Comparison of ENCODE assay signal across 36 cellular contexts in genomic region chr11:7430496-7430895, GRCh38. TPM values are rescaled to one million over a fixed set of nuclear protein-coding genes. Genes with fewer than 3 reads are reported as not detected.
"Had no signal": no experiment of that assay in that cellular context is flagged by ENCODE, and none has a peak within 500 bp of the region (broad histone marks: within the 10 kb centered on the region; RNA-seq: fewer than 3 reads in every experiment).

No MANE protein-coding gene starts in this region.

- H3K27me3 ChIP-seq: adrenal gland, ascending aorta, body of pancreas, brain microvascular endothelial cell, breast epithelium, cardiac muscle cell had no signal

- H3K9me3 ChIP-seq: adrenal gland, ascending aorta, body of pancreas, breast epithelium had no signal

- H3K36me3 ChIP-seq: adrenal gland, ascending aorta, brain microvascular endothelial cell, breast epithelium, cardiac muscle cell had no signal

- H3K27ac ChIP-seq: adrenal gland, ascending aorta, body of pancreas, brain microvascular endothelial cell, breast epithelium, cardiac muscle cell had no signal

- H3K4me1 ChIP-seq: adrenal gland, ascending aorta, body of pancreas, breast epithelium had no signal

- H3K4me3 ChIP-seq: adrenal gland, ascending aorta, body of pancreas, breast epithelium, cardiac muscle cell had no signal

- DNase-seq: activated effector memory CD4-positive, alpha-beta T cell treated with anti-CD3 and anti-CD28 coated beads, Interleukin-2, amount 50 U/mL, for 16 hours; activated effector memory CD4-positive, alpha-beta T cell treated with Interleukin-2 at 50 U/mL for 16 hours; activated gamma-delta T cell; activated gamma-delta T cell treated with Interleukin-2 at 50 U/mL for 16 hours; activated naive CD4-positive, alpha-beta T cell; activated naive CD4-positive, alpha-beta T cell treated with anti-CD3 and anti-CD28 coated beads for 36 hours; activated naive CD4-positive, alpha-beta T cell treated with anti-CD3 and anti-CD28 coated beads, Interleukin-2, amount 10 ng/mL, durations not matched to agents 7 days and 5 days; activated naive CD4-positive, alpha-beta T cell treated with anti-CD3 and anti-CD28 coated beads, Interleukin-2, amount 50 U/mL, for 16 hours; activated naive CD4-positive, alpha-beta T cell treated with Interleukin-2 at 50 U/mL for 16 hours; activated naive CD8-positive, alpha-beta T cell treated with anti-CD3 and anti-CD28 coated beads for 36 hours; activated naive CD8-positive, alpha-beta T cell treated with anti-CD3 and anti-CD28 coated beads, Interleukin-2, amount 10 ng/mL, durations not matched to agents 7 days and 5 days; activated naive CD8-positive, alpha-beta T cell treated with anti-CD3 and anti-CD28 coated beads, Interleukin-2, amount 50 U/mL, for 24 hours; activated T-cell treated with anti-CD3 and anti-CD28 coated beads, Interleukin-2, amount 50 U/mL, for 1 hour; activated T-cell treated with anti-CD3 and anti-CD28 coated beads, Interleukin-2, amount 50 U/mL, for 24 hours; activated T-cell treated with anti-CD3 and anti-CD28 coated beads, Interleukin-2, amount 50 U/mL, for 4 hours; activated T-cell treated with anti-CD3 and anti-CD28 coated beads, Interleukin-2, amount 50 U/mL, for 48 hours; activated T-cell treated with anti-CD3 and anti-CD28 coated beads, Interleukin-2, amount 50 U/mL, for 72 hours; adrenal gland; amniotic stem cell; amygdala; anterior cingulate cortex; aorta; body of pancreas; brain microvascular endothelial cell; caudate nucleus; central memory CD4-positive, alpha-beta T cell; cerebellar nuclear complex had no signal

RNA-seq across cellular contexts. Expression of gene OLFML1, which starts 54.8 kb away (rescaled TPM):
- total RNA-seq: activated naive CD4-positive, alpha-beta T cell treated with anti-CD3 and anti-CD28 coated beads for 36 hours; activated naive CD4-positive, alpha-beta T cell treated with anti-CD3 and anti-CD28 coated beads, Interleukin-2, amount 50 U/mL, for 72 hours; activated naive CD8-positive, alpha-beta T cell treated with anti-CD3 and anti-CD28 coated beads for 36 hours; activated naive CD8-positive, alpha-beta T cell treated with anti-CD3 and anti-CD28 coated beads, Interleukin-2, amount 10 ng/mL, durations not matched to agents 7 days and 5 days; activated T-cell treated with anti-CD3 and anti-CD28 coated beads, Interleukin-2, amount 50 U/mL, for 4 hours; activated T-cell treated with anti-CD3 and anti-CD28 coated beads, Interleukin-2, amount 50 U/mL, for 72 hours; activated T-helper 1 cell treated with anti-CD3 and anti-CD28 coated beads, Interleukin-12 subunit alpha, Interleukin-12 subunit beta, Interleukin-2, Interleukin-4 antibody, amounts not matched to agents 30 ng/mL and 10 ng/mL and 1 ng/mL, durations not matched to agents 14 hours and 24 hours and 36 hours; activated T-helper 17 cell treated with anti-CD3 and anti-CD28 coated beads, Interleukin-2, amount 50 U/mL, for 72 hours; activated T-helper 2 cell treated with anti-CD3 and anti-CD28 coated beads, Interferon-gamma antibody, Interleukin-2, Interleukin-4, amounts not matched to agents 10 μg/mL and 5 μg/mL and 100 μg/mL, durations not matched to agents 14 hours and 24 hours and 36 hours; astrocyte; bronchial epithelial cell had no signal
